11 cellular contexts compared by ENCODE assay signal in genomic region chr12:86574143-86574542, GRCh38.
"Had no signal": no experiment of that assay in that cellular context is flagged by ENCODE, and none has a peak within 500 bp of the region (broad histone marks: within the 10 kb centered on the region; RNA-seq: fewer than 3 reads in every experiment).

No MANE protein-coding gene starts in this region.

- ATAC-seq: GM23338, HCT116 had no signal

- H3K9me3 ChIP-seq: HAP-1 had no signal

- DNase-seq: GM23248, GOT3, H7, H9, HCEC 1CT, HFFc6 had no signal

- H3K4me3 ChIP-seq: GM23248, GM23338, HAP-1 had no signal

- H3K36me3 ChIP-seq: HAP-1 had no signal

- H3K9ac ChIP-seq: GM23248 had no signal

- H3K4me1 ChIP-seq: HAP-1 had no signal

- H2AFZ ChIP-seq: GM23248, GM23338 had no signal

- H3K4me2 ChIP-seq: GM23338 had no signal

- FAIRE-seq: H1, H54 had no signal

- H3K27ac ChIP-seq: GM23248 had no signal
